18 cellular contexts compared by ENCODE assay signal in genomic region chr11:115942043-115942442, GRCh38.
DNase-seq lines count a peak whose midpoint lies in the region; ATAC-seq, FAIRE-seq and TF ChIP-seq lines count a peak whose summit lies in the region.
"Had no signal": no experiment of that assay in that cellular context is flagged by ENCODE, and none has a peak within 500 bp of the region (broad histone marks: within the 10 kb centered on the region; RNA-seq: fewer than 3 reads in every experiment).

No MANE protein-coding gene starts in this region.

- intact Hi-C loops in psoas muscle (cut with DNase I), result no loop called here

- no peak for ATAC-seq in GM18909 (IDR thresholded peaks at IDR 0.05; ENCODE audit: poor library complexity, unreplicated experiment)
- ATAC-seq in psoas muscle, result no peak
- ATAC-seq: SK-N-SH treated with all-trans-retinoic acid at 6 μM for 48 hours had no signal

- 89 to 92% (median 91%) methylated on average over 2 of the region's 2 CpGs for WGBS in psoas muscle, 3 donors

- POLR2A ChIA-PET in CD8-positive, alpha-beta memory T cell (lab: Charles Lee), result no interaction called here

- no peaks in the 10 kb centered on the region for H3K36me3 ChIP-seq in psoas muscle (ENCODE audit: insufficient read depth in 1 of 2, low read depth in 1 of 2)
- no peaks in the 10 kb centered on the region for H3K36me3 ChIP-seq in CD8-positive, alpha-beta memory T cell (ENCODE audit: insufficient read depth, low read length)

- DNase-seq in CD1c-positive myeloid dendritic cell (ENCODE audit: extremely low spot score), result peak; percentile 24
- peak; percentile 55 for DNase-seq in RCC 7860 (ENCODE audit: low spot score)
- no peak for DNase-seq in epithelial cell of prostate (ENCODE audit: low read depth, low spot score)
- DNase-seq in progenitor cell of endocrine pancreas (ENCODE audit: low spot score, unreplicated experiment), result no peak
- no peak for DNase-seq in psoas muscle
- no peak for DNase-seq in MV-4-11 (lab: John Stamatoyannopoulos, UW)
- DNase-seq in CD8-positive, alpha-beta memory T cell, result no peak
- DNase-seq: DMS 273 treated with DMSO at 0.1 percent for 48 hours, H9, NCI-H1105 treated with DMSO at 0.1 percent for 48 hours, NCI-H1694, NCI-H2081 treated with DMSO at 0.1 percent for 48 hours, NCI-H446 treated with DMSO at 0.1 percent for 48 hours, SHP77 treated with DMSO at 0.1 percent for 48 hours had no signal

- peak overlapping the region; percentile 38 for H3K27ac Mint-ChIP-seq in progenitor cell of endocrine pancreas
- no peak overlapping the region for H3K27ac Mint-ChIP-seq in CD8-positive, alpha-beta memory T cell
- H3K27ac Mint-ChIP-seq: H9 had no signal

- peaks cover 0 to 15% (median 5%) of the 10 kb centered on the region in 3 donors for H3K27me3 ChIP-seq in psoas muscle (ENCODE audit: insufficient read depth in 3 of 3, low read length in 2 of 3)
- H3K27me3 ChIP-seq in CD8-positive, alpha-beta memory T cell (ENCODE audit: insufficient read depth, low read length, poor library complexity, severe bottlenecking), result no peaks in the 10 kb centered on the region

- H3K27ac ChIP-seq in epithelial cell of prostate (peak overlapping the region; percentile 37), psoas muscle (no peak overlapping the region)
- H3K27ac ChIP-seq in CD8-positive, alpha-beta memory T cell (ENCODE audit: low read depth, low read length), result no peak overlapping the region

- no peak overlapping the region for H3K4me3 Mint-ChIP-seq in progenitor cell of endocrine pancreas (ENCODE audit: low read depth)
- H3K4me3 Mint-ChIP-seq in CD8-positive, alpha-beta memory T cell, result no peak overlapping the region
- H3K4me3 Mint-ChIP-seq: H9 had no signal

- TF ChIP-seq CTCF in progenitor cell of endocrine pancreas (IDR thresholded peaks at IDR 0.05; ENCODE audit: unreplicated experiment) (no peak), psoas muscle (IDR thresholded peaks at IDR 0.05) (no peak)

- H3K4me1 Mint-ChIP-seq in progenitor cell of endocrine pancreas (ENCODE audit: low read depth), result peaks cover 29% of the 10 kb centered on the region
- H3K4me1 Mint-ChIP-seq in CD8-positive, alpha-beta memory T cell, result peaks cover 0 to 3% (median 0%) of the 10 kb centered on the region in 3 donors

- peaks cover 22% of the 10 kb centered on the region for H3K27me3 Mint-ChIP-seq in progenitor cell of endocrine pancreas
- H3K27me3 Mint-ChIP-seq in CD8-positive, alpha-beta memory T cell, result peaks cover 0 to 8% of the 10 kb centered on the region in 2 donors

- no peaks in the 10 kb centered on the region for H3K36me3 Mint-ChIP-seq in progenitor cell of endocrine pancreas (ENCODE audit: insufficient read depth)
- no peaks in the 10 kb centered on the region for H3K36me3 Mint-ChIP-seq in CD8-positive, alpha-beta memory T cell

- H3K9me3 ChIP-seq in psoas muscle, result no peaks in the 10 kb centered on the region
- no peaks in the 10 kb centered on the region for H3K9me3 ChIP-seq in CD8-positive, alpha-beta memory T cell (ENCODE audit: low read length)

- no peak for FAIRE-seq in RCC 7860 (lab: Jason Lieb, UNC)
- FAIRE-seq: G401.6, K562 had no signal

- CTCF ChIA-PET in CD8-positive, alpha-beta memory T cell (lab: Charles Lee), result no interaction called here

- H3K9me3 Mint-ChIP-seq in progenitor cell of endocrine pancreas (ENCODE audit: low read depth), result no peaks in the 10 kb centered on the region
- H3K9me3 Mint-ChIP-seq in CD8-positive, alpha-beta memory T cell, result peaks cover 0 to 5% (median 1%) of the 10 kb centered on the region in 5 donors
- H3K9me3 Mint-ChIP-seq: H9 had no signal

- H3K4me3 ChIP-seq in psoas muscle, result no peak overlapping the region
- H3K4me3 ChIP-seq in CD8-positive, alpha-beta memory T cell (ENCODE audit: low read length), result no peak overlapping the region
- H3K4me3 ChIP-seq: K562 had no signal

- no peaks in the 10 kb centered on the region for H3K4me1 ChIP-seq in psoas muscle
- H3K4me1 ChIP-seq in CD8-positive, alpha-beta memory T cell (ENCODE audit: insufficient read depth, low read length), result no peaks in the 10 kb centered on the region

Comparison
In these comparisons a context has a peak if more than half of its experiments do, and no peak if none do; other contexts are left out.
1. DNase-seq: peak in CD1c-positive myeloid dendritic cell (single experiment) and RCC 7860 (single experiment); none in epithelial cell of prostate (single experiment), progenitor cell of endocrine pancreas (single experiment), psoas muscle (0 of 2), MV-4-11 (single experiment) and CD8-positive, alpha-beta memory T cell (0 of 5).